In genomic region chr11:118305726-118306125, GRCh38 we compare ENCODE assay signal across 13 cellular contexts. TPM values are rescaled to one million over a fixed set of nuclear protein-coding genes. Genes with fewer than 3 reads are reported as not detected.
DNase-seq lines count a peak whose midpoint lies in the region; ATAC-seq lines count a peak whose summit lies in the region.
"Had no signal": no experiment of that assay in that cellular context is flagged by ENCODE, and none has a peak within 500 bp of the region (broad histone marks: within the 10 kb centered on the region; RNA-seq: fewer than 3 reads in every experiment).

No MANE protein-coding gene starts in this region.

- peak overlapping the region; percentile 99 for H3K27ac Mint-ChIP-seq in activated CD4-positive, alpha-beta T cell treated with anti-CD3 and anti-CD28 coated beads, Interleukin-2, amount 10 ng/mL, durations not matched to agents 24 days and 14 days
- peak overlapping the region; percentile 99 for H3K27ac Mint-ChIP-seq in activated naive CD8-positive, alpha-beta T cell treated with anti-CD3 and anti-CD28 coated beads, Interleukin-2, amount 10 ng/mL, durations not matched to agents 7 days and 5 days
- peak overlapping the region; percentile 26 for H3K27ac Mint-ChIP-seq in stimulated activated naive B cell treated with anti-CD40 and anti-IgM and Interleukin-4, amounts not matched to agents 10 μg/mL and 1 μg/mL and 100 μg/mL, for 72 hours

- peak; percentile 8 for ATAC-seq in activated naive CD8-positive, alpha-beta T cell treated with anti-CD3 and anti-CD28 coated beads, Interleukin-2, amount 10 ng/mL, durations not matched to agents 7 days and 5 days (ENCODE audit: low read depth)
- no peak for ATAC-seq in stimulated activated naive B cell treated with anti-CD40 and anti-IgM and Interleukin-4, amounts not matched to agents 10 μg/mL and 1 μg/mL and 100 μg/mL, for 72 hours (replicated peaks)

- H3K36me3 Mint-ChIP-seq in activated CD4-positive, alpha-beta T cell treated with anti-CD3 and anti-CD28 coated beads, Interleukin-2, amount 10 ng/mL, durations not matched to agents 24 days and 14 days (ENCODE audit: low read depth), result peaks cover 52% of the 10 kb centered on the region
- peaks cover 47% of the 10 kb centered on the region for H3K36me3 Mint-ChIP-seq in activated naive CD8-positive, alpha-beta T cell treated with anti-CD3 and anti-CD28 coated beads, Interleukin-2, amount 10 ng/mL, durations not matched to agents 7 days and 5 days
- no peaks in the 10 kb centered on the region for H3K36me3 Mint-ChIP-seq in stimulated activated naive B cell treated with anti-CD40 and anti-IgM and Interleukin-4, amounts not matched to agents 10 μg/mL and 1 μg/mL and 100 μg/mL, for 72 hours

- peaks cover 56% of the 10 kb centered on the region for H3K4me1 Mint-ChIP-seq in activated CD4-positive, alpha-beta T cell treated with anti-CD3 and anti-CD28 coated beads, Interleukin-2, amount 10 ng/mL, durations not matched to agents 24 days and 14 days
- peaks cover 57% of the 10 kb centered on the region for H3K4me1 Mint-ChIP-seq in activated naive CD8-positive, alpha-beta T cell treated with anti-CD3 and anti-CD28 coated beads, Interleukin-2, amount 10 ng/mL, durations not matched to agents 7 days and 5 days
- H3K4me1 Mint-ChIP-seq in stimulated activated naive B cell treated with anti-CD40 and anti-IgM and Interleukin-4, amounts not matched to agents 10 μg/mL and 1 μg/mL and 100 μg/mL, for 72 hours, result peaks cover 0 to 2% of the 10 kb centered on the region in 2 donors

- peak; percentile 83 for DNase-seq in activated CD4-positive, alpha-beta T cell treated with anti-CD3 and anti-CD28 coated beads, Interleukin-2, amount 10 ng/mL, durations not matched to agents 24 days and 14 days
- DNase-seq in activated naive CD8-positive, alpha-beta T cell treated with anti-CD3 and anti-CD28 coated beads, Interleukin-2, amount 10 ng/mL, durations not matched to agents 7 days and 5 days, result no peak
- DNase-seq in stimulated activated naive B cell treated with anti-CD40 and anti-IgM and Interleukin-4, amounts not matched to agents 10 μg/mL and 1 μg/mL and 100 μg/mL, for 72 hours, result no peak
- no peak for DNase-seq in iPS-NIHi7 (ENCODE audit: extremely low spot score)
- DNase-seq in NCI-H1694 (lab: John Stamatoyannopoulos, UW), result no peak
- no peak for DNase-seq in DMS 273 (lab: John Stamatoyannopoulos, UW; ENCODE audit: unreplicated experiment)
- DNase-seq: adrenal gland, GOT3, NCI-H1105, NCI-H446 had no signal

- intact Hi-C loops in activated CD4-positive, alpha-beta T cell treated with anti-CD3 and anti-CD28 coated beads, Interleukin-2, amount 10 ng/mL, durations not matched to agents 24 days and 14 days (cut with micrococcal nuclease), result loop anchor here (1.0 to 5.0 kb wide), 10 partner anchors 33 to 318 kb away; partner anchors contain the start of genes ARCN1, ATP5MG, CD3D and IL10RA

- H3K27ac ChIP-seq in KOPT-K1 (ENCODE audit: low read depth, low read length, poor library complexity, severe bottlenecking), result peak overlapping the region; percentile 99
- H3K27ac ChIP-seq: adrenal gland, suprapubic skin had no signal

- H3K9me3 Mint-ChIP-seq in activated CD4-positive, alpha-beta T cell treated with anti-CD3 and anti-CD28 coated beads, Interleukin-2, amount 10 ng/mL, durations not matched to agents 24 days and 14 days, result peaks cover 4% of the 10 kb centered on the region
- no peaks in the 10 kb centered on the region for H3K9me3 Mint-ChIP-seq in activated naive CD8-positive, alpha-beta T cell treated with anti-CD3 and anti-CD28 coated beads, Interleukin-2, amount 10 ng/mL, durations not matched to agents 7 days and 5 days
- H3K9me3 Mint-ChIP-seq in stimulated activated naive B cell treated with anti-CD40 and anti-IgM and Interleukin-4, amounts not matched to agents 10 μg/mL and 1 μg/mL and 100 μg/mL, for 72 hours, result peaks cover 0 to 3% of the 10 kb centered on the region in 2 donors

- H3K36me3 ChIP-seq in KOPT-K1 (ENCODE audit: insufficient read depth, low read length), result peaks cover 48% of the 10 kb centered on the region
- H3K36me3 ChIP-seq: adrenal gland, suprapubic skin had no signal

- H3K4me3 Mint-ChIP-seq in activated CD4-positive, alpha-beta T cell treated with anti-CD3 and anti-CD28 coated beads, Interleukin-2, amount 10 ng/mL, durations not matched to agents 24 days and 14 days, result peak overlapping the region; percentile 97
- H3K4me3 Mint-ChIP-seq in activated naive CD8-positive, alpha-beta T cell treated with anti-CD3 and anti-CD28 coated beads, Interleukin-2, amount 10 ng/mL, durations not matched to agents 7 days and 5 days, result peak overlapping the region; percentile 96
- no peak overlapping the region for H3K4me3 Mint-ChIP-seq in stimulated activated naive B cell treated with anti-CD40 and anti-IgM and Interleukin-4, amounts not matched to agents 10 μg/mL and 1 μg/mL and 100 μg/mL, for 72 hours

- H3K27me3 Mint-ChIP-seq in activated CD4-positive, alpha-beta T cell treated with anti-CD3 and anti-CD28 coated beads, Interleukin-2, amount 10 ng/mL, durations not matched to agents 24 days and 14 days, result no peaks in the 10 kb centered on the region
- H3K27me3 Mint-ChIP-seq in activated naive CD8-positive, alpha-beta T cell treated with anti-CD3 and anti-CD28 coated beads, Interleukin-2, amount 10 ng/mL, durations not matched to agents 7 days and 5 days, result no peaks in the 10 kb centered on the region
- H3K27me3 Mint-ChIP-seq in stimulated activated naive B cell treated with anti-CD40 and anti-IgM and Interleukin-4, amounts not matched to agents 10 μg/mL and 1 μg/mL and 100 μg/mL, for 72 hours, result peaks cover 5 to 9% of the 10 kb centered on the region in 2 donors

- POLR2A ChIA-PET in activated naive CD8-positive, alpha-beta T cell treated with anti-CD3 and anti-CD28 coated beads, Interleukin-2, amount 10 ng/mL, durations not matched to agents 7 days and 5 days (lab: Charles Lee), result interaction anchor here (1.0 to 4.4 kb wide), 7 partner anchors 8 to 133 kb away, joined by 3 to 26 read pairs (median 6); partner anchors contain the start of genes MPZL2 and UBE4A

- H3K9me3 ChIP-seq in KOPT-K1 (ENCODE audit: insufficient read depth, low read length, poor library complexity, severe bottlenecking), result no peaks in the 10 kb centered on the region
- H3K9me3 ChIP-seq: adrenal gland, suprapubic skin had no signal

RNA-seq across cellular contexts. Expression of gene CD3E, which starts 1.2 kb away (rescaled TPM):
- 571 TPM in 2 replicates for total RNA-seq in activated CD4-positive, alpha-beta T cell treated with anti-CD3 and anti-CD28 coated beads, Interleukin-2, amount 10 ng/mL, durations not matched to agents 24 days and 14 days
- 100 to 1,000 TPM; 607 to 630 TPM for total RNA-seq in activated naive CD8-positive, alpha-beta T cell treated with anti-CD3 and anti-CD28 coated beads, Interleukin-2, amount 10 ng/mL, durations not matched to agents 7 days and 5 days

RNA-seq across cellular contexts. Expression of gene CD3D, which starts 36.8 kb away (rescaled TPM):
- total RNA-seq in activated CD4-positive, alpha-beta T cell treated with anti-CD3 and anti-CD28 coated beads, Interleukin-2, amount 10 ng/mL, durations not matched to agents 24 days and 14 days, result 381 and 400 TPM in 2 replicates
- 100 to 1,000 TPM; 424 to 433 TPM for total RNA-seq in activated naive CD8-positive, alpha-beta T cell treated with anti-CD3 and anti-CD28 coated beads, Interleukin-2, amount 10 ng/mL, durations not matched to agents 7 days and 5 days

RNA-seq across cellular contexts. Expression of gene CD3G, which starts 38.4 kb away (rescaled TPM):
- total RNA-seq in activated CD4-positive, alpha-beta T cell treated with anti-CD3 and anti-CD28 coated beads, Interleukin-2, amount 10 ng/mL, durations not matched to agents 24 days and 14 days, result 143 and 145 TPM in 2 replicates
- 100 to 1,000 TPM; 199 to 212 TPM for total RNA-seq in activated naive CD8-positive, alpha-beta T cell treated with anti-CD3 and anti-CD28 coated beads, Interleukin-2, amount 10 ng/mL, durations not matched to agents 7 days and 5 days
- total RNA-seq: HT1080 had no signal

RNA-seq across cellular contexts. Expression of gene MPZL2, which starts 41.6 kb away (rescaled TPM):
- total RNA-seq in activated CD4-positive, alpha-beta T cell treated with anti-CD3 and anti-CD28 coated beads, Interleukin-2, amount 10 ng/mL, durations not matched to agents 24 days and 14 days, result 18.5 and 19.3 TPM in 2 replicates
- total RNA-seq in activated naive CD8-positive, alpha-beta T cell treated with anti-CD3 and anti-CD28 coated beads, Interleukin-2, amount 10 ng/mL, durations not matched to agents 7 days and 5 days, result 1 to 10 TPM; 8.2 to 9.2 TPM

RNA-seq across cellular contexts. Expression of gene MPZL3, which starts 53.6 kb away (rescaled TPM):
- 64.6 and 65.4 TPM in 2 replicates for total RNA-seq in activated CD4-positive, alpha-beta T cell treated with anti-CD3 and anti-CD28 coated beads, Interleukin-2, amount 10 ng/mL, durations not matched to agents 24 days and 14 days
- total RNA-seq in activated naive CD8-positive, alpha-beta T cell treated with anti-CD3 and anti-CD28 coated beads, Interleukin-2, amount 10 ng/mL, durations not matched to agents 7 days and 5 days, result 10 to 100 TPM; 24.5 to 29.8 TPM

Comparison
In these comparisons a context has a peak if more than half of its experiments do, and no peak if none do; other contexts are left out.
1. H3K27ac Mint-ChIP-seq: peak in every context shown above with its lines; median percentile 99 in activated CD4-positive, alpha-beta T cell treated with anti-CD3 and anti-CD28 coated beads, Interleukin-2, amount 10 ng/mL, durations not matched to agents 24 days and 14 days; 99 in activated naive CD8-positive, alpha-beta T cell treated with anti-CD3 and anti-CD28 coated beads, Interleukin-2, amount 10 ng/mL, durations not matched to agents 7 days and 5 days; 26 in stimulated activated naive B cell treated with anti-CD40 and anti-IgM and Interleukin-4, amounts not matched to agents 10 μg/mL and 1 μg/mL and 100 μg/mL, for 72 hours.
2. H3K4me3 Mint-ChIP-seq: peak in activated CD4-positive, alpha-beta T cell treated with anti-CD3 and anti-CD28 coated beads, Interleukin-2, amount 10 ng/mL, durations not matched to agents 24 days and 14 days (single experiment) and activated naive CD8-positive, alpha-beta T cell treated with anti-CD3 and anti-CD28 coated beads, Interleukin-2, amount 10 ng/mL, durations not matched to agents 7 days and 5 days (single experiment); none in stimulated activated naive B cell treated with anti-CD40 and anti-IgM and Interleukin-4, amounts not matched to agents 10 μg/mL and 1 μg/mL and 100 μg/mL, for 72 hours (0 of 2).